In genomic region chr11:41047229-41047628, GRCh38 we compare ENCODE assay signal across 28 cellular contexts.
"Had no signal": no experiment of that assay in that cellular context is flagged by ENCODE, and none has a peak within 500 bp of the region (broad histone marks: within the 10 kb centered on the region; RNA-seq: fewer than 3 reads in every experiment).

No MANE protein-coding gene starts in this region.

- H3K4me1 Mint-ChIP-seq: endodermal cell had no signal

- ATAC-seq: effector memory CD8-positive, alpha-beta T cell; esophagus mucosa; foreskin keratinocyte; gastrocnemius medialis; gastroesophageal sphincter; heart left ventricle; heart right ventricle had no signal

- H3K4me3 Mint-ChIP-seq: dendritic cell treated with granulocyte-macrophage colony-stimulating factor and Interleukin-4, amounts not matched to agents 40 ng/mL and 50 ng/mL, for 4 days; effector memory CD8-positive, alpha-beta T cell; endodermal cell had no signal

- FAIRE-seq: endometrium, endothelial cell of umbilical vein, frontal cortex had no signal

- H3K4me3 ChIP-seq: colonic mucosa, coronary artery, dorsolateral prefrontal cortex, esophagus muscularis mucosa, esophagus squamous epithelium, gastrocnemius medialis, gastroesophageal sphincter, heart left ventricle, heart right ventricle had no signal

- H3K27ac Mint-ChIP-seq: dendritic cell treated with granulocyte-macrophage colony-stimulating factor and Interleukin-4, amounts not matched to agents 40 ng/mL and 50 ng/mL, for 4 days; effector memory CD8-positive, alpha-beta T cell; endodermal cell had no signal

- H3K9me3 Mint-ChIP-seq: endodermal cell had no signal

- H3K4me1 ChIP-seq: colonic mucosa, esophagus muscularis mucosa, esophagus squamous epithelium, gastrocnemius medialis, gastroesophageal sphincter, heart left ventricle, heart right ventricle had no signal

- DNase-seq: colonic mucosa; cortex of kidney; dermis blood vessel endothelial cell; dorsolateral prefrontal cortex; effector CD4-positive, alpha-beta T cell; effector CD8-positive, alpha-beta T cell; effector memory CD4-positive, alpha-beta T cell; effector memory CD8-positive, alpha-beta T cell; endodermal cell; erythroblast; esophagus squamous epithelium; foreskin fibroblast; foreskin keratinocyte; foreskin melanocyte; gastrocnemius medialis; glutamatergic neuron; head of caudate nucleus; heart left ventricle; heart right ventricle had no signal

- H3K9me3 ChIP-seq: colonic mucosa, esophagus muscularis mucosa, esophagus squamous epithelium, gastrocnemius medialis, gastroesophageal sphincter had no signal

- H3K27ac ChIP-seq: colonic mucosa, coronary artery, dorsolateral prefrontal cortex, epithelial cell of prostate, esophagus muscularis mucosa, esophagus squamous epithelium, foreskin keratinocyte, gastrocnemius medialis, gastroesophageal sphincter, heart left ventricle, heart right ventricle had no signal

- H3K27me3 Mint-ChIP-seq: dendritic cell treated with granulocyte-macrophage colony-stimulating factor and Interleukin-4, amounts not matched to agents 40 ng/mL and 50 ng/mL, for 4 days; effector memory CD8-positive, alpha-beta T cell had no signal

- H3K36me3 ChIP-seq: colonic mucosa, esophagus muscularis mucosa, esophagus squamous epithelium, gastrocnemius medialis, gastroesophageal sphincter, heart left ventricle, heart right ventricle had no signal

- H3K27me3 ChIP-seq: colonic mucosa, dorsolateral prefrontal cortex, esophagus muscularis mucosa, esophagus squamous epithelium, foreskin keratinocyte, gastrocnemius medialis, gastroesophageal sphincter, heart left ventricle, heart right ventricle had no signal
